ENCODE assay signal across 3 cellular contexts in genomic region chrX:117429511-117429910, GRCh38.
"Had no signal": no experiment of that assay in that cellular context is flagged by ENCODE, and none has a peak within 500 bp of the region (broad histone marks: within the 10 kb centered on the region; RNA-seq: fewer than 3 reads in every experiment).

No MANE protein-coding gene starts in this region.

- ATAC-seq: GM12878 had no signal

- H3K4me3 ChIP-seq: GM12878 had no signal

- DNase-seq: GDM1, GF-D8 had no signal
